Comparison of ENCODE assay signal across 16 cellular contexts in the genomic region with DNA sequence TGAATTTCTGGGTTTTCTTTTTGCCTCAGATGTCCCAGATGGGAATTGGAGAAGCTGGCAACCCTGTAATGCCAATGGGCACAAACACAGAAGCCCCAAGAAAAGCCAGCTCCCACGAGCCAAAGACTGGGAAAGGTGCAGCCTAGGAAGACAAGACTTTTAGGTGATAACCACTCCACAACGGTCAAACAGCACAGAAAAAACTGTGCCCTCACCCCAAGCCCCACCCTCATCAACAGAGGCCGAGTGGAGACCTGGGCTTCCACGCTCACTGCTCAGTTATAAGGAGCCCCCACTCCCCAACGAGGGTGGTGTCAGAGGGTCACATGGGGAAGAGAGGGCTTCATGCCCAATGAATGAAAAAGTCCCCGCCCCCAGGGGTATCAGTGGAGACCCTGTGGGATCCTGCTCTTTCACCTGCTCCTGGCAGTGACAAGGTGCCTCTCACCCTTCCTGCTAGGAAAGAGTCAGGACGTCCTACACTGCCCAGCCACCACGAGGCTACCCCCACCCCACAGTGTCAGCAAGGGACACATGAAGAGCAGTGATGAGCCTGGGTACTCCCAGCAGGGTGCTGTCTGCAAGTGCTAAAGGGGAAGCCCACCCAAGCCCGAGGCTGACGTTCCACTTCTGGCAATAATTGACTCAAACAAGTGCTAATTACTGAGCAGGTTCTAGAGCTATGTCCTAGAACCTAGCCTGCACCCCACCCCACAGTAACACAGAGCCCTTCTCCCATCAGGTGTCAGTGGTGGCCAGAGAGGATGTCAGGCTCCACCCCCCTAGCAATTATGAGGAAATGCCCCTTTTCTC. TPM values are rescaled to one million over a fixed set of nuclear protein-coding genes. Genes with fewer than 3 reads are reported as not detected.
DNase-seq lines count a peak whose midpoint lies in the region; ATAC-seq and TF ChIP-seq lines count a peak whose summit lies in the region.
"Had no signal": no experiment of that assay in that cellular context is flagged by ENCODE, and none has a peak within 500 bp of the region (broad histone marks: within the 10 kb centered on the region; RNA-seq: fewer than 3 reads in every experiment).

No MANE protein-coding gene starts in this region.

- H3K9me2 ChIP-seq in HCT116 (ENCODE audit: insufficient read depth) = no peaks in the 10 kb centered on the region

- RAD21 ChIA-PET in HCT116 (lab: Charles Lee; ENCODE audit: low non-redundant PET in 1 of 2, low total read pairs in 2 of 2, uncharacterized antibody in 2 of 2, unreplicated experiment in 2 of 2) = no interaction called here

- no peak overlapping the region for H3K27ac ChIP-seq in HCT116 (ENCODE audit: low read depth, low read length)
- H3K27ac ChIP-seq: cardiac muscle cell, upper lobe of left lung had no signal

- TF ChIP-seq RAD21 in HCT116 (IDR thresholded peaks at IDR 0.05; ENCODE audit: low read depth) = no peak

- no peak overlapping the region for H3K4me3 Mint-ChIP-seq in activated naive CD4-positive, alpha-beta T cell treated with anti-CD3 and anti-CD28 coated beads, Interleukin-2, amount 10 ng/mL, durations not matched to agents 7 days and 5 days
- peak overlapping the region; percentile 37 for H3K4me3 Mint-ChIP-seq in activated naive CD8-positive, alpha-beta T cell treated with anti-CD3 and anti-CD28 coated beads, Interleukin-2, amount 50 U/mL, for 24 hours

- H3K27ac Mint-ChIP-seq in activated naive CD4-positive, alpha-beta T cell treated with anti-CD3 and anti-CD28 coated beads, Interleukin-2, amount 10 ng/mL, durations not matched to agents 7 days and 5 days = peak overlapping the region; percentile 20
- H3K27ac Mint-ChIP-seq in activated naive CD8-positive, alpha-beta T cell treated with anti-CD3 and anti-CD28 coated beads, Interleukin-2, amount 50 U/mL, for 24 hours = peak overlapping the region; percentile 83

- POLR2A ChIA-PET in HCT116 (lab: Charles Lee) = no interaction called here

- no peaks in the 10 kb centered on the region for H4K20me1 ChIP-seq in HCT116 (ENCODE audit: insufficient read depth)

- H3K27me3 Mint-ChIP-seq in activated naive CD4-positive, alpha-beta T cell treated with anti-CD3 and anti-CD28 coated beads, Interleukin-2, amount 10 ng/mL, durations not matched to agents 7 days and 5 days = peaks cover 4% of the 10 kb centered on the region
- H3K27me3 Mint-ChIP-seq in activated naive CD8-positive, alpha-beta T cell treated with anti-CD3 and anti-CD28 coated beads, Interleukin-2, amount 50 U/mL, for 24 hours = peaks cover 4% of the 10 kb centered on the region

- DNase-seq in activated naive CD4-positive, alpha-beta T cell treated with anti-CD3 and anti-CD28 coated beads, Interleukin-2, amount 10 ng/mL, durations not matched to agents 7 days and 5 days = no peak
- DNase-seq in activated naive CD4-positive, alpha-beta T cell treated with anti-CD3 and anti-CD28 coated beads, Interleukin-2, amount 50 U/mL, for 16 hours = no peak
- DNase-seq in HCT116 (ENCODE audit: low read depth, low spot score) (no peak), NCI-H146 treated with DMSO at 0.1 percent for 48 hours (lab: John Stamatoyannopoulos, UW; ENCODE audit: unreplicated experiment) (no peak), NCI-H2171 (lab: John Stamatoyannopoulos, UW) (no peak)
- no peak for DNase-seq in activated naive CD8-positive, alpha-beta T cell treated with anti-CD3 and anti-CD28 coated beads, Interleukin-2, amount 50 U/mL, for 24 hours
- peak; percentile 58 for DNase-seq in stimulated activated CD8-positive, alpha-beta memory T cell treated with anti-CD3 and anti-CD28 coated beads, Interleukin-4, amount 100 ng/mL, for 48 hours
- DNase-seq: kidney, NCI-H1048, NCI-H446 treated with DMSO at 0.1 percent for 48 hours, SK-N-SH, upper lobe of left lung had no signal

- H3K4me3 ChIP-seq in HCT116 (replicated peaks in 1 of 2; ENCODE audit: low read depth in 1 of 2, low read length in 2 of 2) = no peak overlapping the region
- H3K4me3 ChIP-seq: cardiac muscle cell, upper lobe of left lung had no signal

- H3K9me3 Mint-ChIP-seq in activated naive CD4-positive, alpha-beta T cell treated with anti-CD3 and anti-CD28 coated beads, Interleukin-2, amount 10 ng/mL, durations not matched to agents 7 days and 5 days = no peaks in the 10 kb centered on the region
- no peaks in the 10 kb centered on the region for H3K9me3 Mint-ChIP-seq in activated naive CD8-positive, alpha-beta T cell treated with anti-CD3 and anti-CD28 coated beads, Interleukin-2, amount 50 U/mL, for 24 hours

- no peaks in the 10 kb centered on the region for H3K36me3 ChIP-seq in HCT116 (ENCODE audit: control insufficient read depth in 1 of 2, insufficient read depth in 2 of 2, low read length in 2 of 2)
- H3K36me3 ChIP-seq: cardiac muscle cell, upper lobe of left lung had no signal

- no peak for TF ChIP-seq POLR2A in HCT116 (IDR thresholded peaks at IDR 0.05; ENCODE audit: borderline replicate concordance, extremely low read depth, insufficient read depth, insufficient read length)

- H3K9ac ChIP-seq in HCT116 (ENCODE audit: low read length) = no peak overlapping the region
- H3K9ac ChIP-seq: SK-N-SH had no signal

- no peaks in the 10 kb centered on the region; the same call in 1 of the 2 replicates for H3K27me3 ChIP-seq in HCT116 (ENCODE audit: insufficient read depth, low read length)
- H3K27me3 ChIP-seq: cardiac muscle cell, upper lobe of left lung had no signal

- intact Hi-C loops in HCT116 (cut with micrococcal nuclease) = no loop called here

- BruUV-seq in HCT116 (replicated peaks; lab: Mats Ljungman, UMichigan) = no TSS peak

- peaks cover 0 to 12% of the 10 kb centered on the region in 2 experiments; a peak in 2 of 4 replicates for H3K4me1 ChIP-seq in HCT116 (ENCODE audit: control insufficient read depth in 1 of 2, insufficient read depth in 2 of 2, low read length in 2 of 2)

- no peak overlapping the region for H3K4me2 ChIP-seq in HCT116 (ENCODE audit: low read length)
- H3K4me2 ChIP-seq: SK-N-SH had no signal

- no peak for TF ChIP-seq CTCF in HCT116 (IDR thresholded peaks at IDR 0.05 in 2 of 3, conservative IDR thresholded peaks at IDR 0.05 in 1 of 3; ENCODE audit: borderline replicate concordance in 1 of 3, insufficient read depth in 1 of 3, low read depth in 2 of 3, low read length in 2 of 3)

- no peak for ATAC-seq in HCT116
- peak; percentile 15 for ATAC-seq in activated naive CD8-positive, alpha-beta T cell treated with anti-CD3 and anti-CD28 coated beads, Interleukin-2, amount 50 U/mL, for 24 hours
- ATAC-seq in GM21515 (IDR thresholded peaks at IDR 0.05; ENCODE audit: unreplicated experiment) = no peak

- H3K4me1 Mint-ChIP-seq in activated naive CD4-positive, alpha-beta T cell treated with anti-CD3 and anti-CD28 coated beads, Interleukin-2, amount 10 ng/mL, durations not matched to agents 7 days and 5 days = peaks cover 65% of the 10 kb centered on the region
- H3K4me1 Mint-ChIP-seq in activated naive CD8-positive, alpha-beta T cell treated with anti-CD3 and anti-CD28 coated beads, Interleukin-2, amount 50 U/mL, for 24 hours = peaks cover 77% of the 10 kb centered on the region

- no peaks in the 10 kb centered on the region for H3K9me3 ChIP-seq in HCT116 (ENCODE audit: control insufficient read depth in 1 of 2, insufficient read depth in 1 of 2, low read depth in 1 of 2, low read length in 2 of 2)
- H3K9me3 ChIP-seq: SK-N-SH, upper lobe of left lung had no signal

- H3K79me2 ChIP-seq in HCT116 (ENCODE audit: insufficient read depth, low read length) = no peaks in the 10 kb centered on the region

- CTCF ChIA-PET in activated naive CD4-positive, alpha-beta T cell treated with anti-CD3 and anti-CD28 coated beads, Interleukin-2, amount 10 ng/mL, durations not matched to agents 7 days and 5 days (lab: Charles Lee) = no interaction called here
- CTCF ChIA-PET in HCT116 (lab: Charles Lee) = interaction anchor here (1.0 kb wide), 1 partner anchor 15 kb away, joined by 4 read pairs; no protein-coding TSS in a partner anchor

- peak overlapping the region; percentile 1 for H2AFZ ChIP-seq in HCT116 (ENCODE audit: low read depth, low read length, poor library complexity, severe bottlenecking)

- H3K36me3 Mint-ChIP-seq in activated naive CD4-positive, alpha-beta T cell treated with anti-CD3 and anti-CD28 coated beads, Interleukin-2, amount 10 ng/mL, durations not matched to agents 7 days and 5 days = peaks cover 8% of the 10 kb centered on the region
- H3K36me3 Mint-ChIP-seq in activated naive CD8-positive, alpha-beta T cell treated with anti-CD3 and anti-CD28 coated beads, Interleukin-2, amount 50 U/mL, for 24 hours (ENCODE audit: low read depth) = peaks cover 2% of the 10 kb centered on the region

TF ChIP-seq in HCT116, 20 proteins besides CTCF, POLR2A, EP300 and RAD21:
- TF ChIP-seq ZNF274 (IDR thresholded peaks at IDR 0.05; ENCODE audit: low read depth, low read length) (no peak), TCF7L2 (IDR thresholded peaks at IDR 0.05; ENCODE audit: borderline replicate concordance, extremely low read depth, insufficient read depth, insufficient read length) (no peak), CEBPB (IDR thresholded peaks at IDR 0.05; ENCODE audit: low read depth) (no peak), SIN3A (IDR thresholded peaks at IDR 0.05; ENCODE audit: low read depth) (no peak)

RNA-seq across cellular contexts. Expression of gene TMEM273, which starts 8.3 kb away (rescaled TPM):
- total RNA-seq in HCT116 (2021; ENCODE audit: unreplicated experiment) = not detected
- polyA plus RNA-seq in HCT116 (2012) = not detected in 2 replicates
- total RNA-seq: cardiac muscle cell had no signal
- polyA plus RNA-seq: cardiac muscle cell, SK-N-SH had no signal

RNA-seq across cellular contexts. Expression of gene FAM170B, which starts 46.1 kb away (rescaled TPM):
- total RNA-seq in HCT116 (2021; ENCODE audit: unreplicated experiment) = not detected
- polyA plus RNA-seq in HCT116 (2012) = not detected in 2 replicates
- total RNA-seq: cardiac muscle cell, glomerular endothelial cell, kidney, posterior vena cava had no signal
- polyA plus RNA-seq: cardiac muscle cell, SK-N-SH had no signal
